ENCODE assay signal across 21 cellular contexts in the genomic region with DNA sequence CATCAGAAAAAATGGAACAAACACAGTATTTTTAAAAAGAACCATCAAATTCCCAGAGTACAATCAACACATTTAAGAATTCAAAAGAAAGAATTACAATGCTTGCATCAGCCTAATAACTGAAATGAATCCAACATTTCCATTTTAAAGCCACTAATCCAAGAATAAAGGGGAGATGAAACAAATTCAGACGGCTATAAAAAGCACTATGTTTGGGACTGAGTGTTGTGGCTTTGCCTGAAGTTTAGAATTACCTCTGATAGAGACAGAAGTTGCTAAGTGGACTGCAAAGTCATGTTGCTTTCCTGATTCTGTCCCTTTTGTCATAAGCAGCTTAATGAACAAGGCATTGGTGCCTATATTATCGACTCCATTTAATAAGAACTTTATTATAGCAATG.
"Had no signal": no experiment of that assay in that cellular context is flagged by ENCODE, and none has a peak within 500 bp of the region (broad histone marks: within the 10 kb centered on the region; RNA-seq: fewer than 3 reads in every experiment).

No MANE protein-coding gene starts in this region.

- H3K4me1 ChIP-seq: body of pancreas, foreskin keratinocyte, lower lobe of right lung, parathyroid adenoma, suprapubic skin had no signal

- H3K27ac ChIP-seq: body of pancreas, foreskin keratinocyte, lower lobe of right lung, parathyroid adenoma, skin epidermis, stomach, suprapubic skin had no signal

- H3K4me1 Mint-ChIP-seq: activated CD4-positive, alpha-beta T cell treated with anti-CD3 and anti-CD28 coated beads for 36 hours; activated naive CD4-positive, alpha-beta T cell treated with anti-CD3 and anti-CD28 coated beads, Interleukin-2, amount 10 ng/mL, durations not matched to agents 7 days and 5 days; natural killer cell; stimulated activated effector memory CD8-positive, alpha-beta T cell treated with anti-CD3 and anti-CD28 coated beads, Interleukin-12 subunit alpha, Interleukin-12 subunit beta, amount 100 ng/mL, for 72 hours had no signal

- H3K9me3 ChIP-seq: body of pancreas, lower lobe of right lung, stomach, suprapubic skin, tibial nerve had no signal

- H3K36me3 Mint-ChIP-seq: activated CD4-positive, alpha-beta memory T cell treated with anti-CD3 and anti-CD28 coated beads for 36 hours; activated naive CD4-positive, alpha-beta T cell treated with anti-CD3 and anti-CD28 coated beads, Interleukin-2, amount 10 ng/mL, durations not matched to agents 7 days and 5 days; natural killer cell; stimulated activated effector memory CD8-positive, alpha-beta T cell treated with anti-CD3 and anti-CD28 coated beads, Interleukin-12 subunit alpha, Interleukin-12 subunit beta, amount 100 ng/mL, for 72 hours; WTC11 had no signal

- H3K36me3 ChIP-seq: lower lobe of right lung, stomach, suprapubic skin, tibial nerve had no signal

- H3K27me3 Mint-ChIP-seq: activated CD4-positive, alpha-beta memory T cell treated with anti-CD3 and anti-CD28 coated beads for 36 hours; activated naive CD4-positive, alpha-beta T cell treated with anti-CD3 and anti-CD28 coated beads, Interleukin-2, amount 10 ng/mL, durations not matched to agents 7 days and 5 days; dendritic cell treated with granulocyte-macrophage colony-stimulating factor and Interleukin-4, amounts not matched to agents 40 ng/mL and 50 ng/mL, for 4 days had no signal

- H3K9me3 Mint-ChIP-seq: activated CD4-positive, alpha-beta memory T cell treated with anti-CD3 and anti-CD28 coated beads for 36 hours; activated naive CD4-positive, alpha-beta T cell treated with anti-CD3 and anti-CD28 coated beads, Interleukin-2, amount 10 ng/mL, durations not matched to agents 7 days and 5 days; dendritic cell treated with granulocyte-macrophage colony-stimulating factor and Interleukin-4, amounts not matched to agents 40 ng/mL and 50 ng/mL, for 4 days; stimulated activated effector memory CD8-positive, alpha-beta T cell treated with anti-CD3 and anti-CD28 coated beads, Interleukin-12 subunit alpha, Interleukin-12 subunit beta, amount 100 ng/mL, for 72 hours; T-helper 1 cell treated with Interleukin-12 subunit alpha and Interleukin-12 subunit beta and Interleukin-4 antibody, amounts not matched to agents 30 μg/mL and 1 μg/mL, for 36 hours; WTC11 had no signal

- ATAC-seq: activated CD4-positive, alpha-beta T cell treated with anti-CD3 and anti-CD28 coated beads for 36 hours; body of pancreas; foreskin keratinocyte; lower lobe of right lung; natural killer cell; stimulated activated effector memory CD8-positive, alpha-beta T cell treated with anti-CD3 and anti-CD28 coated beads, Interleukin-12 subunit alpha, Interleukin-12 subunit beta, amount 100 ng/mL, for 72 hours; WTC11 had no signal

- H3K27me3 ChIP-seq: body of pancreas, foreskin keratinocyte, stomach, suprapubic skin, tibial nerve had no signal

- H3K27ac Mint-ChIP-seq: activated CD4-positive, alpha-beta memory T cell treated with anti-CD3 and anti-CD28 coated beads for 36 hours; activated CD4-positive, alpha-beta T cell treated with anti-CD3 and anti-CD28 coated beads for 36 hours; activated naive CD4-positive, alpha-beta T cell treated with anti-CD3 and anti-CD28 coated beads, Interleukin-2, amount 10 ng/mL, durations not matched to agents 7 days and 5 days; dendritic cell treated with granulocyte-macrophage colony-stimulating factor and Interleukin-4, amounts not matched to agents 40 ng/mL and 50 ng/mL, for 4 days; natural killer cell; stimulated activated effector memory CD8-positive, alpha-beta T cell treated with anti-CD3 and anti-CD28 coated beads, Interleukin-12 subunit alpha, Interleukin-12 subunit beta, amount 100 ng/mL, for 72 hours; T-helper 1 cell treated with Interleukin-12 subunit alpha and Interleukin-12 subunit beta and Interleukin-4 antibody, amounts not matched to agents 30 μg/mL and 1 μg/mL, for 36 hours; WTC11 had no signal

- DNase-seq: activated CD4-positive, alpha-beta memory T cell treated with anti-CD3 and anti-CD28 coated beads for 36 hours; activated CD4-positive, alpha-beta T cell treated with anti-CD3 and anti-CD28 coated beads for 36 hours; activated effector memory CD4-positive, alpha-beta T cell treated with Interleukin-2 at 50 U/mL for 16 hours; activated naive CD4-positive, alpha-beta T cell treated with anti-CD3 and anti-CD28 coated beads, Interleukin-2, amount 10 ng/mL, durations not matched to agents 7 days and 5 days; activated T-cell treated with anti-CD3 and anti-CD28 coated beads, Interleukin-2, amount 50 U/mL, for 48 hours; effector CD4-positive, alpha-beta T cell; foreskin keratinocyte; lower lobe of right lung; natural killer cell; nucleus accumbens; stimulated activated CD4-positive, alpha-beta T cell treated with anti-CD3 and anti-CD28 coated beads, Interleukin-2, amount 100 ng/mL, for 24 hours; stomach had no signal

- H3K4me3 ChIP-seq: body of pancreas, lower lobe of right lung, skin epidermis, stomach, suprapubic skin, tibial nerve had no signal

- H3K4me3 Mint-ChIP-seq: activated CD4-positive, alpha-beta memory T cell treated with anti-CD3 and anti-CD28 coated beads for 36 hours; activated CD4-positive, alpha-beta T cell treated with anti-CD3 and anti-CD28 coated beads for 36 hours; activated naive CD4-positive, alpha-beta T cell treated with anti-CD3 and anti-CD28 coated beads, Interleukin-2, amount 10 ng/mL, durations not matched to agents 7 days and 5 days; dendritic cell treated with granulocyte-macrophage colony-stimulating factor and Interleukin-4, amounts not matched to agents 40 ng/mL and 50 ng/mL, for 4 days; natural killer cell; stimulated activated effector memory CD8-positive, alpha-beta T cell treated with anti-CD3 and anti-CD28 coated beads, Interleukin-12 subunit alpha, Interleukin-12 subunit beta, amount 100 ng/mL, for 72 hours; T-helper 1 cell treated with Interleukin-12 subunit alpha and Interleukin-12 subunit beta and Interleukin-4 antibody, amounts not matched to agents 30 μg/mL and 1 μg/mL, for 36 hours; WTC11 had no signal
